ENCODE assay signal across 24 cellular contexts in the genomic region with DNA sequence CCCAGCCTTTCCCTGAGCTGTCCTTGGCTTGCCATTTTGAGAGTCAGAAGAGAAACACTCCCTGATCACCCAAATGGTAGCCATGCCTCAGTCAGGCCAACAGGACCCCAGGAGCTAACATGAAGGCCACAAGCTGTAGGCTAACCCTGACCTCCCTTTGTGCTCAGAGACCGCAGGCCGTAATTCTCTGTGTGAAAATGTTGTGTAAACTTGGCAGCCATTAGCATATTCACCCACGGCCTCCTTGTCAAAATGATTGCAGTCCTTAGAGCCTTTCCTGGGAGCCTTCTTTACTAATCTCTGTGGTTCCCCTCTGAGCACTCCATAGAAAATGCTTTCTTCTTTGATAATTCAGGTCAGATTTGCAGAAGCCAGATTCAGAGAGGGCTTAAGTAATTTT.
DNase-seq lines count a peak whose midpoint lies in the region; ATAC-seq, FAIRE-seq and TF ChIP-seq lines count a peak whose summit lies in the region.
"Had no signal": no experiment of that assay in that cellular context is flagged by ENCODE, and none has a peak within 500 bp of the region (broad histone marks: within the 10 kb centered on the region; RNA-seq: fewer than 3 reads in every experiment).

No MANE protein-coding gene starts in this region.

- ATAC-seq in GM18867 (IDR thresholded peaks at IDR 0.05; ENCODE audit: unreplicated experiment) (no peak), GM21576 (IDR thresholded peaks at IDR 0.05; ENCODE audit: unreplicated experiment) (no peak)

- H2AFZ ChIP-seq in OCI-LY1 (ENCODE audit: low read length) (peak overlapping the region; percentile 77; the same call in 1 of the 2 replicates), endothelial cell of umbilical vein (ENCODE audit: low read depth, low read length) (no peak overlapping the region)
- H2AFZ ChIP-seq: GM23248 had no signal

- POLR2A ChIA-PET in endothelial cell of umbilical vein (lab: Charles Lee), result no interaction called here

- H3K4me3 ChIP-seq in OCI-LY1 (ENCODE audit: low read depth, low read length, poor library complexity, severe bottlenecking), result no peak overlapping the region
- no peak overlapping the region for H3K4me3 ChIP-seq in endothelial cell of umbilical vein (replicated peaks in 1 of 3; ENCODE audit: insufficient read depth in 1 of 3, low read depth in 1 of 3, low read length in 3 of 3)
- no peak overlapping the region for H3K4me3 ChIP-seq in subcutaneous abdominal adipose tissue (ENCODE audit: low read depth in 1 of 5, low read length in 5 of 5)
- H3K4me3 ChIP-seq: cardiac muscle cell, GM23248, SJSA1 had no signal

- BruUV-seq in endothelial cell of umbilical vein (replicated peaks; lab: Mats Ljungman, UMichigan), result no TSS peak

- no peaks in the 10 kb centered on the region for H4K20me1 ChIP-seq in OCI-LY1 (ENCODE audit: insufficient read depth, low read length)
- no peaks in the 10 kb centered on the region for H4K20me1 ChIP-seq in endothelial cell of umbilical vein (replicated peaks; ENCODE audit: control insufficient read depth, extremely low read depth, insufficient read depth, low read length)

- no peak for DNase-seq in endothelial cell of umbilical vein (ENCODE audit: low read depth, low spot score)
- peak; percentile 32 for DNase-seq in iris pigment epithelial cell (ENCODE audit: low read depth)
- DNase-seq in DMS153 treated with DMSO at 0.1 percent for 48 hours (lab: John Stamatoyannopoulos, UW; ENCODE audit: unreplicated experiment), result no peak
- DNase-seq: activated naive CD4-positive, alpha-beta T cell treated with Interleukin-2 at 50 U/mL for 16 hours; activated T-cell treated with anti-CD3 and anti-CD28 coated beads, Interleukin-2, amount 50 U/mL, for 48 hours; amygdala; CD4-positive, alpha-beta memory T cell; DMS 273 treated with DMSO at 0.1 percent for 48 hours; GM23248; head of caudate nucleus; mesenchymal stem cell; NCI-H1694; NCI-H510A treated with DMSO at 0.1 percent for 48 hours; stimulated activated CD4-positive, alpha-beta T cell treated with anti-CD3 and anti-CD28 coated beads, Interleukin-4, amount 100 ng/mL, for 4 hours; stimulated activated naive CD4-positive, alpha-beta T cell; T-helper 1 cell had no signal

- FAIRE-seq in endothelial cell of umbilical vein (lab: Jason Lieb, UNC), result peak; percentile 66
- FAIRE-seq: endometrium, RCC 7860 had no signal

- H3K9me3 ChIP-seq in OCI-LY1 (ENCODE audit: low read length) (no peaks in the 10 kb centered on the region), endothelial cell of umbilical vein (replicated peaks; ENCODE audit: control insufficient read depth, insufficient read depth, low read length) (no peaks in the 10 kb centered on the region), subcutaneous abdominal adipose tissue (ENCODE audit: control insufficient read depth in 5 of 5, low read length in 5 of 5) (peaks cover 0 to 2% (median 0%) of the 10 kb centered on the region in 5 donors)
- H3K9me3 ChIP-seq: SJSA1 had no signal

- dilution Hi-C loops in endothelial cell of umbilical vein (cut with MboI; ENCODE audit: extremely low pct_ligation_motif_present, low sequenced_read_pairs), result no loop called here

- H3K27me3 ChIP-seq in OCI-LY1 (ENCODE audit: insufficient read depth, low read length), result no peaks in the 10 kb centered on the region
- H3K27me3 ChIP-seq in endothelial cell of umbilical vein (ENCODE audit: control insufficient read depth in 2 of 2, insufficient read depth in 2 of 2, low read length in 2 of 2), result no peaks in the 10 kb centered on the region
- H3K27me3 ChIP-seq in subcutaneous abdominal adipose tissue (ENCODE audit: control insufficient read depth in 5 of 5, insufficient read depth in 4 of 5, low read length in 5 of 5), result no peaks in the 10 kb centered on the region
- H3K27me3 ChIP-seq: cardiac muscle cell had no signal

- H3K9ac ChIP-seq in OCI-LY1 (ENCODE audit: low read length) (no peak overlapping the region), endothelial cell of umbilical vein (replicated peaks; ENCODE audit: extremely low read depth, insufficient read depth, low read length) (no peak overlapping the region), subcutaneous abdominal adipose tissue (ENCODE audit: low read length in 5 of 5) (no peak overlapping the region)
- H3K9ac ChIP-seq: GM23248 had no signal

- H3K9me2 ChIP-seq in OCI-LY1 (ENCODE audit: low read depth, low read length), result no peaks in the 10 kb centered on the region

- H3F3A ChIP-seq in OCI-LY1 (ENCODE audit: insufficient read depth, low read length), result no peaks in the 10 kb centered on the region

- H3K79me2 ChIP-seq in OCI-LY1 (ENCODE audit: insufficient read depth, low read length), result no peaks in the 10 kb centered on the region
- no peaks in the 10 kb centered on the region for H3K79me2 ChIP-seq in endothelial cell of umbilical vein (ENCODE audit: control insufficient read depth, insufficient read depth, low read length)

- H3K4me1 ChIP-seq in OCI-LY1 (ENCODE audit: insufficient read depth, low read length, severe bottlenecking), result peaks cover 33% of the 10 kb centered on the region
- no peaks in the 10 kb centered on the region for H3K4me1 ChIP-seq in endothelial cell of umbilical vein (ENCODE audit: control insufficient read depth, extremely low read depth, insufficient read depth, low read length)
- peaks cover 4 to 21% (median 10%) of the 10 kb centered on the region in 5 donors for H3K4me1 ChIP-seq in subcutaneous abdominal adipose tissue (ENCODE audit: control insufficient read depth in 5 of 5, insufficient read depth in 5 of 5, low read length in 5 of 5)
- H3K4me1 ChIP-seq: SJSA1 had no signal

- H3K4me2 ChIP-seq in OCI-LY1 (ENCODE audit: low read length) (no peak overlapping the region), endothelial cell of umbilical vein (ENCODE audit: insufficient read depth, low read length) (no peak overlapping the region)

- H3K36me3 ChIP-seq in OCI-LY1 (ENCODE audit: insufficient read depth, low read length) (no peaks in the 10 kb centered on the region), endothelial cell of umbilical vein (ENCODE audit: control insufficient read depth in 2 of 2, extremely low read depth in 1 of 2, insufficient read depth in 2 of 2, low read length in 2 of 2) (no peaks in the 10 kb centered on the region), subcutaneous abdominal adipose tissue (ENCODE audit: control insufficient read depth in 5 of 5, insufficient read depth in 5 of 5, low read length in 5 of 5) (no peaks in the 10 kb centered on the region)
- H3K36me3 ChIP-seq: cardiac muscle cell, SJSA1 had no signal

- no peak for TF ChIP-seq POLR2A in endothelial cell of umbilical vein (IDR thresholded peaks at IDR 0.05; ENCODE audit: low read depth, low read length)

- intact Hi-C loops in endothelial cell of umbilical vein (cut with micrococcal nuclease), result no loop called here

- no peaks in the 10 kb centered on the region for H3K9me1 ChIP-seq in endothelial cell of umbilical vein (replicated peaks; ENCODE audit: control insufficient read depth, extremely low read depth, insufficient read depth, low read length)

- no peak overlapping the region for H3K27ac ChIP-seq in OCI-LY1 (ENCODE audit: low read depth, low read length, poor library complexity, severe bottlenecking)
- no peak overlapping the region for H3K27ac ChIP-seq in endothelial cell of umbilical vein (ENCODE audit: insufficient read depth, low read depth, low read length)
- H3K27ac ChIP-seq in subcutaneous abdominal adipose tissue (ENCODE audit: low read depth, low read length), result peak overlapping the region; percentile 57
- H3K27ac ChIP-seq: cardiac muscle cell, GM23248, SJSA1 had no signal

- CTCF ChIA-PET in endothelial cell of umbilical vein (lab: Charles Lee), result interaction anchor here (1.5 kb wide), 1 partner anchor 608 kb away, joined by 5 read pairs; no protein-coding TSS in a partner anchor

- TF ChIP-seq CTCF in OCI-LY1 (IDR thresholded peaks at IDR 0.05; ENCODE audit: low read length) (no peak), endothelial cell of umbilical vein (IDR thresholded peaks at IDR 0.05; ENCODE audit: extremely low read depth in 1 of 2, insufficient read depth in 1 of 2, low read depth in 1 of 2, low read length in 2 of 2) (no peak)

TF ChIP-seq in endothelial cell of umbilical vein, 7 proteins besides CTCF, POLR2A, EP300 and RAD21:
- TF ChIP-seq FOS (IDR thresholded peaks at IDR 0.05; ENCODE audit: borderline replicate concordance, insufficient read depth, low read length), result no peak
- TF ChIP-seq EZH2 (IDR thresholded peaks at IDR 0.05; ENCODE audit: borderline replicate concordance, low read depth, low read length, severe bottlenecking), result no peak
- no peak for TF ChIP-seq GATA2 (IDR thresholded peaks at IDR 0.05; ENCODE audit: insufficient read depth, insufficient read length, low read depth, low read length)
- TF ChIP-seq, protein P1, sequence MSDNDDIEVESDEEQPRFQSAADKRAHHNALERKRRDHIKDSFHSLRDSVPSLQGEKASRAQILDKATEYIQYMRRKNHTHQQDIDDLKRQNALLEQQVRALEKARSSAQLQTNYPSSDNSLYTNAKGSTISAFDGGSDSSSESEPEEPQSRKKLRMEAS (IDR thresholded peaks at IDR 0.05; ENCODE audit: insufficient read depth, insufficient read length), result no peak
- no peak for TF ChIP-seq JUN (IDR thresholded peaks at IDR 0.05; ENCODE audit: borderline replicate concordance, insufficient read depth, insufficient read length, low read depth)
- TF ChIP-seq MYC (IDR thresholded peaks at IDR 0.05; ENCODE audit: low read depth, low read length), result no peak
- no peak for TF ChIP-seq POLR2AphosphoS5 (IDR thresholded peaks at IDR 0.05; ENCODE audit: insufficient read depth, low read depth, low read length)
